19 cellular contexts compared by ENCODE assay signal in genomic region chr3:12716605-12717121, GRCh38. TPM values are rescaled to one million over a fixed set of nuclear protein-coding genes. Genes with fewer than 3 reads are reported as not detected.
A peak's percentile ranks its signal among the peaks of the same experiment; 100 is the strongest.
DNase-seq lines count a peak whose midpoint lies in the region; ATAC-seq and TF ChIP-seq lines count a peak whose summit lies in the region.
"Had no signal": no experiment of that assay in that cellular context is flagged by ENCODE, and none has a peak within 500 bp of the region (broad histone marks: within the 10 kb centered on the region; RNA-seq: fewer than 3 reads in every experiment).

No MANE protein-coding gene starts in this region.

- H3K9me3 ChIP-seq in HEK293 (ENCODE audit: control insufficient read depth, insufficient read depth, low read depth, low read length) (no peaks in the 10 kb centered on the region), osteoblast (ENCODE audit: low read depth, low read length) (no peaks in the 10 kb centered on the region), PC-9 (ENCODE audit: insufficient read depth, low read depth) (no peaks in the 10 kb centered on the region)
- H3K9me3 ChIP-seq: breast epithelium, right atrium auricular region, transverse colon had no signal

- CTCF ChIA-PET in HEK293 (lab: Yijun Ruan, JAX), result interaction anchor here (0.7 to 4.2 kb wide), 2 partner anchors 9 to 32 kb away, joined by 4 to 22 read pairs; no protein-coding TSS in a partner anchor
- CTCF ChIA-PET in PC-9 (lab: Charles Lee), result no interaction called here

- H3K36me3 Mint-ChIP-seq in endothelial cell (ENCODE audit: low read depth, unreplicated experiment), result no peaks in the 10 kb centered on the region
- H3K36me3 Mint-ChIP-seq: CD4-positive, alpha-beta memory T cell had no signal

- POLR2A ChIA-PET in HEK293 (lab: Yijun Ruan, JAX) (interaction anchor here (0.6 kb wide), 1 partner anchor 13 kb away, joined by 11 read pairs; no protein-coding TSS in a partner anchor), PC-9 (lab: Charles Lee; ENCODE audit: unreplicated experiment) (no interaction called here)

- H3K27ac ChIP-seq in HEK293 (ENCODE audit: extremely low read depth, low read depth, low read length), result no peak overlapping the region
- no peak overlapping the region for H3K27ac ChIP-seq in osteoblast (ENCODE audit: low read depth, low read length)
- H3K27ac ChIP-seq in PC-9, result no peak overlapping the region
- H3K27ac ChIP-seq: breast epithelium, right atrium auricular region, transverse colon had no signal

- TF ChIP-seq POLR2A in erythroblast (IDR thresholded peaks at IDR 0.05; ENCODE audit: low read length), result no peak

- TF ChIP-seq CTCF in HEK293 (tag by site-specific recombination; IDR thresholded peaks at IDR 0.05) (no peak), osteoblast (IDR thresholded peaks at IDR 0.05; ENCODE audit: extremely low read depth, low read depth, low read length) (no peak), endothelial cell (IDR thresholded peaks at IDR 0.05; ENCODE audit: unreplicated experiment) (no peak), PC-9 (conservative IDR thresholded peaks at IDR 0.05) (no peak)

- H3K4me3 ChIP-seq in HEK293 (ENCODE audit: low read depth, low read length) (no peak overlapping the region), osteoblast (ENCODE audit: insufficient read depth, low read length) (no peak overlapping the region), PC-9 (no peak overlapping the region)
- H3K4me3 ChIP-seq: breast epithelium, right atrium auricular region, transverse colon had no signal

- intact Hi-C loops in PC-9 (cut with micrococcal nuclease; ENCODE audit: unreplicated experiment), result no loop called here

- no peak overlapping the region for H3K4me3 Mint-ChIP-seq in endothelial cell (ENCODE audit: unreplicated experiment)
- H3K4me3 Mint-ChIP-seq: activated naive CD4-positive, alpha-beta T cell treated with anti-CD3 and anti-CD28 coated beads for 36 hours; CD4-positive, alpha-beta memory T cell; neural crest cell had no signal

- H3K9me2 ChIP-seq in PC-9 (ENCODE audit: insufficient read depth), result no peaks in the 10 kb centered on the region

- H3K9me3 Mint-ChIP-seq in endothelial cell (ENCODE audit: unreplicated experiment), result no peaks in the 10 kb centered on the region
- H3K9me3 Mint-ChIP-seq: activated naive CD4-positive, alpha-beta T cell treated with anti-CD3 and anti-CD28 coated beads for 36 hours; CD4-positive, alpha-beta memory T cell; neural crest cell had no signal

- H3K27ac Mint-ChIP-seq in endothelial cell (ENCODE audit: unreplicated experiment), result no peak overlapping the region
- H3K27ac Mint-ChIP-seq: activated naive CD4-positive, alpha-beta T cell treated with anti-CD3 and anti-CD28 coated beads for 36 hours had no signal

- H3K36me3 ChIP-seq in HEK293 (ENCODE audit: control insufficient read depth in 2 of 2, insufficient read depth in 1 of 2, low read length in 2 of 2) (no peaks in the 10 kb centered on the region), osteoblast (ENCODE audit: insufficient read depth, low read length) (no peaks in the 10 kb centered on the region), PC-9 (ENCODE audit: low read depth) (no peaks in the 10 kb centered on the region)
- H3K36me3 ChIP-seq: breast epithelium, right atrium auricular region, transverse colon had no signal

- DNase-seq in OCI-M1 (lab: John Stamatoyannopoulos, UW) (peak; percentile 72), erythroblast (lab: John Stamatoyannopoulos, UW) (peak; percentile 38 to 60), osteoblast (ENCODE audit: insufficient read length, low spot score, missing footprints) (no peak), endothelial cell (ENCODE audit: low spot score) (no peak), PC-9 (no peak), NCI-H1436 treated with DMSO at 0.1 percent for 48 hours (lab: John Stamatoyannopoulos, UW) (no peak)
- DNase-seq: activated CD4-positive, alpha-beta T cell treated with anti-CD3 and anti-CD28 coated beads for 1 hour; activated naive CD4-positive, alpha-beta T cell treated with anti-CD3 and anti-CD28 coated beads for 36 hours; CD4-positive, alpha-beta memory T cell; effector memory CD4-positive, alpha-beta T cell; NCI-H774; stimulated activated CD4-positive, alpha-beta T cell treated with anti-CD3 and anti-CD28 coated beads, Interleukin-2, amount 100 ng/mL, for 24 hours; T-helper 2 cell; transverse colon had no signal

- H2AFZ ChIP-seq in osteoblast (ENCODE audit: low read length) (peak overlapping the region; percentile 63), PC-9 (no peak overlapping the region)

- H3K4me1 Mint-ChIP-seq in endothelial cell (ENCODE audit: unreplicated experiment), result peaks cover 4% of the 10 kb centered on the region

- H3F3A ChIP-seq in PC-9 (ENCODE audit: insufficient read depth, low read depth), result no peaks in the 10 kb centered on the region

- H3K4me2 ChIP-seq in osteoblast (ENCODE audit: insufficient read depth, low read length) (peak overlapping the region; percentile 64), PC-9 (no peak overlapping the region)

- H3K27me3 Mint-ChIP-seq in endothelial cell (ENCODE audit: unreplicated experiment), result no peaks in the 10 kb centered on the region
- H3K27me3 Mint-ChIP-seq: CD4-positive, alpha-beta memory T cell had no signal

- no peak for ATAC-seq in HG02885 (IDR thresholded peaks at IDR 0.05; ENCODE audit: poor library complexity, unreplicated experiment)

- peaks cover 3% of the 10 kb centered on the region for H3K27me3 ChIP-seq in osteoblast (ENCODE audit: insufficient read depth, low read length)
- H3K27me3 ChIP-seq in PC-9 (ENCODE audit: insufficient read depth, low read depth), result no peaks in the 10 kb centered on the region
- H3K27me3 ChIP-seq: breast epithelium, right atrium auricular region, transverse colon had no signal

- BruUV-seq in PC-9 (replicated peaks; lab: Mats Ljungman, UMichigan), result no TSS peak

- H3K4me1 ChIP-seq in HEK293 (ENCODE audit: control insufficient read depth, insufficient read depth, low read length) (no peaks in the 10 kb centered on the region), osteoblast (ENCODE audit: insufficient read depth, low read length) (no peaks in the 10 kb centered on the region), PC-9 (replicated peaks; ENCODE audit: insufficient read depth) (no peaks in the 10 kb centered on the region; the same call in 1 of the 2 replicates)

- H4K20me1 ChIP-seq in osteoblast (ENCODE audit: insufficient read depth, low read length) (no peaks in the 10 kb centered on the region), PC-9 (ENCODE audit: insufficient read depth) (no peaks in the 10 kb centered on the region)

- H3K79me2 ChIP-seq in osteoblast (ENCODE audit: insufficient read depth, low read length) (no peaks in the 10 kb centered on the region), PC-9 (ENCODE audit: low read depth) (no peaks in the 10 kb centered on the region)

TF ChIP-seq in HEK293, 187 proteins besides CTCF, POLR2A, EP300 and RAD21 (continues in another document):
- TF ChIP-seq ZBTB17 (tag by site-specific recombination; IDR thresholded peaks at IDR 0.05), result 0 out of 2 replicates have a peak, but pooled peaks have one; percentile 63
- no peak for TF ChIP-seq ZNF133 (tag by site-specific recombination; IDR thresholded peaks at IDR 0.05)
- TF ChIP-seq MYNN (tag by site-specific recombination; IDR thresholded peaks at IDR 0.05; ENCODE audit: borderline replicate concordance), result peak; percentile 95
- TF ChIP-seq ZNF664 (tag by site-specific recombination; IDR thresholded peaks at IDR 0.05), result no peak
- no peak for TF ChIP-seq ZNF416 (tag by site-specific recombination; IDR thresholded peaks at IDR 0.05)
- TF ChIP-seq PRDM10 (tag by site-specific recombination; IDR thresholded peaks at IDR 0.05), result peak; percentile 88
- no peak for TF ChIP-seq ZNF10 (tag by site-specific recombination; IDR thresholded peaks at IDR 0.05)

RNA-seq across cellular contexts. Expression of gene TMEM40, which starts 42.4 kb away (rescaled TPM):
- total RNA-seq in osteoblast (not detected in 2 replicates), endothelial cell (ENCODE audit: unreplicated experiment) (not detected), PC-9 (2021) (30.5 and 33.9 TPM in 2 replicates)
- total RNA-seq: activated naive CD4-positive, alpha-beta T cell treated with anti-CD3 and anti-CD28 coated beads for 36 hours; CD4-positive, alpha-beta memory T cell; neural crest cell; transverse colon had no signal

RNA-seq across cellular contexts. Expression of gene RAF1, which starts 52.7 kb away (rescaled TPM):
- total RNA-seq in osteoblast (107 and 118 TPM in 2 replicates), endothelial cell (ENCODE audit: unreplicated experiment) (96.8 TPM), PC-9 (2021) (65.3 and 72.4 TPM in 2 replicates)

Comparison
In these comparisons a context has a peak if more than half of its experiments do, and no peak if none do; other contexts are left out.
1. DNase-seq: peak in OCI-M1 (single experiment) and erythroblast (2 of 2); none in osteoblast (single experiment), endothelial cell (single experiment), PC-9 (0 of 2) and NCI-H1436 treated with DMSO at 0.1 percent for 48 hours (single experiment).
2. RNA of gene TMEM40, which starts 42.4 kb away (total RNA-seq): 30.5 to 33.9 TPM in PC-9; not detected in osteoblast and not detected in endothelial cell (single experiment); every median in the first group is over 10 times any median in the second.